Comparison of ENCODE assay signal across 13 cellular contexts in genomic region chr17:64183815-64184397, GRCh38. TPM values are rescaled to one million over a fixed set of nuclear protein-coding genes. Genes with fewer than 3 reads are reported as not detected.
DNase-seq lines count a peak whose midpoint lies in the region; ATAC-seq, FAIRE-seq and TF ChIP-seq lines count a peak whose summit lies in the region.
"Had no signal": no experiment of that assay in that cellular context is flagged by ENCODE, and none has a peak within 500 bp of the region (broad histone marks: within the 10 kb centered on the region; RNA-seq: fewer than 3 reads in every experiment).

No MANE protein-coding gene starts in this region.

- peak; percentile 45 for ATAC-seq in activated CD8-positive, alpha-beta memory T cell treated with anti-CD3 and anti-CD28 coated beads, Interleukin-2, amount 10 ng/mL, durations not matched to agents 7 days and 5 days
- ATAC-seq in gastrocnemius medialis: no peak
- no peak for ATAC-seq in stimulated activated memory B cell treated with anti-CD40 and anti-IgM and Interleukin-4, amounts not matched to agents 10 μg/mL and 1 μg/mL and 100 μg/mL, for 72 hours
- no peak for ATAC-seq in CD8-positive, alpha-beta T cell

- intact Hi-C loops in gastrocnemius medialis (cut with DNase I; ENCODE audit: low total_unique reads): no loop called here
- intact Hi-C loops in CD8-positive, alpha-beta T cell (cut with DNase I, micrococcal nuclease): loop anchor here in 1 of 2 experiments (10.0 kb wide), 1 partner anchor 101 kb away; no protein-coding TSS in a partner anchor

- H3K36me3 Mint-ChIP-seq in activated CD8-positive, alpha-beta memory T cell treated with anti-CD3 and anti-CD28 coated beads, Interleukin-2, amount 10 ng/mL, durations not matched to agents 7 days and 5 days: peaks cover 9% of the 10 kb centered on the region
- peaks cover 24% of the 10 kb centered on the region for H3K36me3 Mint-ChIP-seq in astrocyte (ENCODE audit: low read depth, unreplicated experiment)
- peaks cover 46% of the 10 kb centered on the region for H3K36me3 Mint-ChIP-seq in stimulated activated memory B cell treated with anti-CD40 and anti-IgM and Interleukin-4, amounts not matched to agents 10 μg/mL and 1 μg/mL and 100 μg/mL, for 72 hours
- peaks cover 46% of the 10 kb centered on the region for H3K36me3 Mint-ChIP-seq in CD8-positive, alpha-beta T cell

- H3K4me1 Mint-ChIP-seq in activated CD8-positive, alpha-beta memory T cell treated with anti-CD3 and anti-CD28 coated beads, Interleukin-2, amount 10 ng/mL, durations not matched to agents 7 days and 5 days: peaks cover 18% of the 10 kb centered on the region
- peaks cover 22% of the 10 kb centered on the region for H3K4me1 Mint-ChIP-seq in astrocyte (ENCODE audit: low read depth, unreplicated experiment)
- H3K4me1 Mint-ChIP-seq in stimulated activated memory B cell treated with anti-CD40 and anti-IgM and Interleukin-4, amounts not matched to agents 10 μg/mL and 1 μg/mL and 100 μg/mL, for 72 hours: no peaks in the 10 kb centered on the region
- no peaks in the 10 kb centered on the region for H3K4me1 Mint-ChIP-seq in CD8-positive, alpha-beta T cell (ENCODE audit: low read depth)

- POLR2A ChIA-PET in CD8-positive, alpha-beta T cell (lab: Charles Lee): no interaction called here

- TF ChIP-seq POLR2A in gastrocnemius medialis (IDR thresholded peaks at IDR 0.05): no peak

- H3K4me1 ChIP-seq in astrocyte (ENCODE audit: insufficient read depth, low read length) (no peaks in the 10 kb centered on the region), gastrocnemius medialis (peaks cover 17 to 27% of the 10 kb centered on the region in 2 donors)
- H3K4me1 ChIP-seq in CD8-positive, alpha-beta T cell (ENCODE audit: insufficient read depth, low read length): no peaks in the 10 kb centered on the region

- no peak overlapping the region for H2AFZ ChIP-seq in astrocyte (ENCODE audit: low read depth, low read length)

- no peaks in the 10 kb centered on the region for H3K27me3 Mint-ChIP-seq in activated CD8-positive, alpha-beta memory T cell treated with anti-CD3 and anti-CD28 coated beads, Interleukin-2, amount 10 ng/mL, durations not matched to agents 7 days and 5 days
- H3K27me3 Mint-ChIP-seq in astrocyte (ENCODE audit: low read depth, unreplicated experiment): no peaks in the 10 kb centered on the region
- H3K27me3 Mint-ChIP-seq in stimulated activated memory B cell treated with anti-CD40 and anti-IgM and Interleukin-4, amounts not matched to agents 10 μg/mL and 1 μg/mL and 100 μg/mL, for 72 hours: no peaks in the 10 kb centered on the region
- no peaks in the 10 kb centered on the region for H3K27me3 Mint-ChIP-seq in CD8-positive, alpha-beta T cell (ENCODE audit: low read depth)

- FAIRE-seq in astrocyte (lab: Jason Lieb, UNC): no peak

- H3K79me2 ChIP-seq in astrocyte (ENCODE audit: insufficient read depth, low read length): no peaks in the 10 kb centered on the region

- H3K9ac ChIP-seq in astrocyte (ENCODE audit: low read length): no peak overlapping the region

- in situ Hi-C loops in gastrocnemius medialis (cut with MboI; ENCODE audit: low sequenced_read_pairs in 4 of 4): no loop called here

- no peaks in the 10 kb centered on the region for H3K27me3 ChIP-seq in astrocyte (ENCODE audit: insufficient read depth, low read length)
- H3K27me3 ChIP-seq in gastrocnemius medialis: no peaks in the 10 kb centered on the region
- no peaks in the 10 kb centered on the region for H3K27me3 ChIP-seq in CD8-positive, alpha-beta T cell (ENCODE audit: insufficient read depth, low read length)

- CTCF ChIA-PET in activated CD8-positive, alpha-beta memory T cell treated with anti-CD3 and anti-CD28 coated beads, Interleukin-2, amount 10 ng/mL, durations not matched to agents 7 days and 5 days (lab: Charles Lee): no interaction called here
- CTCF ChIA-PET in CD8-positive, alpha-beta T cell (lab: Charles Lee): no interaction called here

- peak; percentile 50 for DNase-seq in activated CD8-positive, alpha-beta memory T cell treated with anti-CD3 and anti-CD28 coated beads, Interleukin-2, amount 10 ng/mL, durations not matched to agents 7 days and 5 days
- no peak for DNase-seq in activated CD8-positive, alpha-beta memory T cell treated with anti-CD3 and anti-CD28 coated beads, Interleukin-2, amount 50 U/mL, for 4 hours
- DNase-seq in NCI-H1694 (lab: John Stamatoyannopoulos, UW): peak; percentile 24
- DNase-seq in astrocyte (ENCODE audit: low read depth): peak; percentile 60
- no peak for DNase-seq in gastrocnemius medialis
- DNase-seq in stimulated activated naive CD4-positive, alpha-beta T cell (lab: John Stamatoyannopoulos, UW): no peak
- DNase-seq in CD8-positive, alpha-beta T cell: no peak
- DNase-seq: activated CD4-positive, alpha-beta T cell treated with anti-CD3 and anti-CD28 coated beads for 4 hours; caudate nucleus; NCI-H2029 treated with DMSO at 0.1 percent for 48 hours; stimulated activated naive CD4-positive, alpha-beta T cell treated with Interleukin-2 at 50 U/mL for 16 hours had no signal

- H4K20me1 ChIP-seq in astrocyte (ENCODE audit: insufficient read depth, low read length): no peaks in the 10 kb centered on the region

- no peaks in the 10 kb centered on the region for H3K9me3 Mint-ChIP-seq in activated CD8-positive, alpha-beta memory T cell treated with anti-CD3 and anti-CD28 coated beads, Interleukin-2, amount 10 ng/mL, durations not matched to agents 7 days and 5 days (ENCODE audit: low read depth)
- no peaks in the 10 kb centered on the region for H3K9me3 Mint-ChIP-seq in astrocyte (ENCODE audit: unreplicated experiment)
- H3K9me3 Mint-ChIP-seq in stimulated activated memory B cell treated with anti-CD40 and anti-IgM and Interleukin-4, amounts not matched to agents 10 μg/mL and 1 μg/mL and 100 μg/mL, for 72 hours: no peaks in the 10 kb centered on the region
- no peaks in the 10 kb centered on the region for H3K9me3 Mint-ChIP-seq in CD8-positive, alpha-beta T cell

- H3K36me3 ChIP-seq in astrocyte (ENCODE audit: insufficient read depth, low read length) (no peaks in the 10 kb centered on the region), gastrocnemius medialis (peaks cover 0 to 7% of the 10 kb centered on the region in 2 donors)
- no peaks in the 10 kb centered on the region for H3K36me3 ChIP-seq in CD8-positive, alpha-beta T cell (ENCODE audit: insufficient read depth, low read length)

- no peak overlapping the region for H3K27ac Mint-ChIP-seq in activated CD8-positive, alpha-beta memory T cell treated with anti-CD3 and anti-CD28 coated beads, Interleukin-2, amount 10 ng/mL, durations not matched to agents 7 days and 5 days
- H3K27ac Mint-ChIP-seq in astrocyte (ENCODE audit: unreplicated experiment): peak overlapping the region; percentile 41
- no peak overlapping the region for H3K27ac Mint-ChIP-seq in stimulated activated memory B cell treated with anti-CD40 and anti-IgM and Interleukin-4, amounts not matched to agents 10 μg/mL and 1 μg/mL and 100 μg/mL, for 72 hours
- no peak overlapping the region for H3K27ac Mint-ChIP-seq in CD8-positive, alpha-beta T cell

- no peak overlapping the region for H3K4me3 Mint-ChIP-seq in activated CD8-positive, alpha-beta memory T cell treated with anti-CD3 and anti-CD28 coated beads, Interleukin-2, amount 10 ng/mL, durations not matched to agents 7 days and 5 days
- H3K4me3 Mint-ChIP-seq in astrocyte (ENCODE audit: unreplicated experiment): no peak overlapping the region
- no peak overlapping the region for H3K4me3 Mint-ChIP-seq in stimulated activated memory B cell treated with anti-CD40 and anti-IgM and Interleukin-4, amounts not matched to agents 10 μg/mL and 1 μg/mL and 100 μg/mL, for 72 hours
- no peak overlapping the region for H3K4me3 Mint-ChIP-seq in CD8-positive, alpha-beta T cell

- H3K9me3 ChIP-seq in astrocyte (ENCODE audit: insufficient read depth, low read depth, low read length): no peaks in the 10 kb centered on the region
- H3K9me3 ChIP-seq in gastrocnemius medialis: no peaks in the 10 kb centered on the region
- no peaks in the 10 kb centered on the region for H3K9me3 ChIP-seq in CD8-positive, alpha-beta T cell (ENCODE audit: low read length)

- TF ChIP-seq CTCF in astrocyte (IDR thresholded peaks at IDR 0.05; ENCODE audit: insufficient read depth, low read depth, low read length): no peak
- TF ChIP-seq CTCF in gastrocnemius medialis (IDR thresholded peaks at IDR 0.05 in 4 of 5, conservative IDR thresholded peaks at IDR 0.05 in 1 of 5): no peak
- no peak for TF ChIP-seq CTCF in CD8-positive, alpha-beta T cell (IDR thresholded peaks at IDR 0.05)

- H3K27ac ChIP-seq in astrocyte (ENCODE audit: low read depth, low read length) (no peak overlapping the region), gastrocnemius medialis (peak overlapping the region in 3 of 4 donors; percentile 77 to 79 (median 77))
- H3K27ac ChIP-seq in CD8-positive, alpha-beta T cell (ENCODE audit: low read depth, low read length): no peak overlapping the region

- no peak overlapping the region for H3K4me2 ChIP-seq in astrocyte (ENCODE audit: low read length)

- H3K4me3 ChIP-seq in astrocyte (ENCODE audit: insufficient read depth, low read depth, low read length) (no peak overlapping the region), gastrocnemius medialis (no peak overlapping the region)
- no peak overlapping the region for H3K4me3 ChIP-seq in CD8-positive, alpha-beta T cell (ENCODE audit: low read depth, low read length)
- H3K4me3 ChIP-seq: lung had no signal

RNA-seq across cellular contexts. Expression of gene ERN1, which starts 54.0 kb away (rescaled TPM):
- total RNA-seq in activated CD8-positive, alpha-beta memory T cell treated with anti-CD3 and anti-CD28 coated beads, Interleukin-2, amount 10 ng/mL, durations not matched to agents 7 days and 5 days: 10 to 100 TPM; 21.7 to 22.9 TPM
- 9.1 and 11.7 TPM in 2 replicates for total RNA-seq in astrocyte
- total RNA-seq in gastrocnemius medialis: 10 to 100 TPM in 3 of 4 donors, 1 to 10 TPM in 1; 9.7 to 27.5 (median 13.8) TPM
- 10 to 100 TPM; 57.1 to 64.0 TPM for total RNA-seq in CD8-positive, alpha-beta T cell

Comparison
In these comparisons a context has a peak if more than half of its experiments do, and no peak if none do; other contexts are left out.
1. DNase-seq: peak in activated CD8-positive, alpha-beta memory T cell treated with anti-CD3 and anti-CD28 coated beads, Interleukin-2, amount 10 ng/mL, durations not matched to agents 7 days and 5 days (single experiment), NCI-H1694 (single experiment) and astrocyte (single experiment); none in activated CD8-positive, alpha-beta memory T cell treated with anti-CD3 and anti-CD28 coated beads, Interleukin-2, amount 50 U/mL, for 4 hours (single experiment), gastrocnemius medialis (0 of 2), stimulated activated naive CD4-positive, alpha-beta T cell (0 of 6) and CD8-positive, alpha-beta T cell (0 of 7).
2. H3K27ac ChIP-seq: peak in gastrocnemius medialis (3 of 4); none in astrocyte (single experiment) and CD8-positive, alpha-beta T cell (single experiment).